15 cellular contexts compared by ENCODE assay signal in the genomic region with DNA sequence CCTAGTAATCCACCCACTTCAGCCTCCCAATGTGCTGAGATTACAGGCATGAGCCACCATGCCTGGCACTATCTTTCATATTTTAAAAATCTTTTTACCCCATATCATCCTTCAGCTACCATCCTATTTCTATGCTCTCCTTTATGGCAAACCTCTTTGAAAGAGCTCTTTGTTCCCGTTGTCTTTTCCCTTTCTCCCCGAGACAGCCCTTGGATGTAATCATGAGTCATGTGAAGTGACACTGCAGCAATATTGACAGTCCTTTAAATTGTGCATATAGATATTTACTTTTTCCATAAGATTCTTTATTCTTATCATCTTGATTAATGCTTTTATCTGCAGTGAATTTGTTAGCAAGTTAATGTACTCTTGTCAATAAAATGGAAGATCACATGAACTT.
DNase-seq lines count a peak whose midpoint lies in the region; ATAC-seq and TF ChIP-seq lines count a peak whose summit lies in the region.
"Had no signal": no experiment of that assay in that cellular context is flagged by ENCODE, and none has a peak within 500 bp of the region (broad histone marks: within the 10 kb centered on the region; RNA-seq: fewer than 3 reads in every experiment).

No MANE protein-coding gene starts in this region.

- H3K79me1 ChIP-seq in neuronal stem cell (ENCODE audit: low read depth, low read length), result no peaks in the 10 kb centered on the region

- H3K4me3 ChIP-seq in GM23338, result no peak overlapping the region
- H3K4me3 ChIP-seq in neuronal stem cell (ENCODE audit: low read length in 2 of 2), result no peak overlapping the region
- H3K4me3 ChIP-seq in mammary epithelial cell (replicated peaks in 1 of 3; ENCODE audit: insufficient read depth in 1 of 3, low read depth in 2 of 3, low read length in 3 of 3), result no peak overlapping the region
- H3K4me3 ChIP-seq: A549 had no signal

- H2BK12ac ChIP-seq in neuronal stem cell (ENCODE audit: low read length), result no peak overlapping the region

- H3K79me2 ChIP-seq in GM23338 (replicated peaks; ENCODE audit: insufficient read depth) (no peaks in the 10 kb centered on the region), mammary epithelial cell (ENCODE audit: insufficient read depth, low read length) (no peaks in the 10 kb centered on the region)

- no peak overlapping the region for H2BK15ac ChIP-seq in neuronal stem cell (ENCODE audit: low read length)

- H3K9ac ChIP-seq in neuronal stem cell (ENCODE audit: low read depth, low read length, poor library complexity), result no peak overlapping the region
- no peak overlapping the region for H3K9ac ChIP-seq in mammary epithelial cell (ENCODE audit: insufficient read depth, low read length)

- no peaks in the 10 kb centered on the region for H3K36me3 Mint-ChIP-seq in GM23338 (ENCODE audit: low read depth)
- no peaks in the 10 kb centered on the region for H3K36me3 Mint-ChIP-seq in activated T-cell treated with anti-CD3 and anti-CD28 coated beads, Interleukin-2, amount 50 U/mL, for 72 hours (ENCODE audit: insufficient read depth in 2 of 2)
- H3K36me3 Mint-ChIP-seq: CD4-positive, alpha-beta memory T cell had no signal

- H3K9me3 ChIP-seq in neuronal stem cell (replicated peaks in 1 of 2; ENCODE audit: control insufficient read depth in 2 of 2, insufficient read depth in 1 of 2, low read depth in 1 of 2, low read length in 2 of 2) (no peaks in the 10 kb centered on the region), mammary epithelial cell (replicated peaks; ENCODE audit: insufficient read depth, low read length) (no peaks in the 10 kb centered on the region)
- H3K9me3 ChIP-seq: A549, BE2C had no signal

- no peaks in the 10 kb centered on the region for H3F3A ChIP-seq in GM23338 (replicated peaks; ENCODE audit: low read depth)

- in situ Hi-C loops in mammary epithelial cell (cut with MboI; ENCODE audit: low sequenced_read_pairs in 2 of 2), result no loop called here

- H3K27ac ChIP-seq in GM23338 (ENCODE audit: low read depth) (no peak overlapping the region), neuronal stem cell (replicated peaks; ENCODE audit: low read length) (no peak overlapping the region), mammary epithelial cell (ENCODE audit: insufficient read depth, low read depth, low read length) (no peak overlapping the region)
- H3K27ac ChIP-seq: A549, C4-2B had no signal

- peak overlapping the region; percentile 8; the same call in 1 of the 2 replicates for H3K27ac Mint-ChIP-seq in GM23338
- no peak overlapping the region for H3K27ac Mint-ChIP-seq in activated T-cell treated with anti-CD3 and anti-CD28 coated beads, Interleukin-2, amount 50 U/mL, for 72 hours
- H3K27ac Mint-ChIP-seq: CD4-positive, alpha-beta memory T cell had no signal

- H2BK120ac ChIP-seq in neuronal stem cell (ENCODE audit: low read depth, low read length), result no peak overlapping the region

- H2AK5ac ChIP-seq in neuronal stem cell (ENCODE audit: low read depth, low read length), result no peak overlapping the region

- no peak overlapping the region for H3K18ac ChIP-seq in neuronal stem cell (ENCODE audit: low read length)

- WGBS in neuronal stem cell (ENCODE audit: extremely low coverage in 2 of 2, insufficient read length in 2 of 2, insufficient replicate concordance in 1 of 2), 2 donors, result no CpG with 5 or more reads among the region's 2 CpGs
- 14% methylated on average over 2 of the region's 2 CpGs for WGBS in mammary epithelial cell (ENCODE audit: low coverage, missing lambda C conversion rate)

- H3K4me2 ChIP-seq in GM23338 (no peak overlapping the region), neuronal stem cell (ENCODE audit: insufficient read depth, low read length, poor library complexity, severe bottlenecking) (no peak overlapping the region), mammary epithelial cell (ENCODE audit: insufficient read depth, low read depth, low read length) (no peak overlapping the region)
- H3K4me2 ChIP-seq: A549 had no signal

- H3K36me3 ChIP-seq in GM23338 (ENCODE audit: insufficient read depth) (no peaks in the 10 kb centered on the region), neuronal stem cell (replicated peaks in 1 of 2; ENCODE audit: control insufficient read depth in 2 of 2, insufficient read depth in 2 of 2, low read length in 2 of 2) (no peaks in the 10 kb centered on the region), mammary epithelial cell (ENCODE audit: insufficient read depth, low read length) (no peaks in the 10 kb centered on the region)
- H3K36me3 ChIP-seq: BE2C had no signal

- H4K20me1 ChIP-seq in GM23338 (replicated peaks; ENCODE audit: insufficient read depth), result no peaks in the 10 kb centered on the region
- no peaks in the 10 kb centered on the region for H4K20me1 ChIP-seq in mammary epithelial cell (ENCODE audit: insufficient read depth, low read length)

- no peak overlapping the region for H4K8ac ChIP-seq in neuronal stem cell (ENCODE audit: low read depth, low read length)

- H3K27me3 Mint-ChIP-seq in GM23338 (ENCODE audit: insufficient read depth, low read depth, poor library complexity), result no peaks in the 10 kb centered on the region
- H3K27me3 Mint-ChIP-seq in activated T-cell treated with anti-CD3 and anti-CD28 coated beads, Interleukin-2, amount 50 U/mL, for 72 hours (ENCODE audit: low read depth), result no peaks in the 10 kb centered on the region
- H3K27me3 Mint-ChIP-seq: CD4-positive, alpha-beta memory T cell had no signal

- dilution Hi-C loops in mammary epithelial cell (cut with HindIII; ENCODE audit: low sequenced_read_pairs), result no loop called here

- H3K23ac ChIP-seq in neuronal stem cell (ENCODE audit: low read depth, low read length, poor library complexity), result no peak overlapping the region

- H3K4me3 Mint-ChIP-seq in GM23338, result no peak overlapping the region
- no peak overlapping the region for H3K4me3 Mint-ChIP-seq in activated T-cell treated with anti-CD3 and anti-CD28 coated beads, Interleukin-2, amount 50 U/mL, for 72 hours
- H3K4me3 Mint-ChIP-seq: CD4-positive, alpha-beta memory T cell; H9 had no signal

- no peaks in the 10 kb centered on the region for H3K9me2 ChIP-seq in GM23338 (ENCODE audit: insufficient read depth)

- TF ChIP-seq CTCF in GM23338 (conservative IDR thresholded peaks at IDR 0.05; ENCODE audit: low read depth in 2 of 2) (no peak), mammary epithelial cell (conservative IDR thresholded peaks at IDR 0.05 in 1 of 2, IDR thresholded peaks at IDR 0.05 in 1 of 2; ENCODE audit: extremely low read depth in 1 of 2, insufficient read depth in 1 of 2, low read depth in 1 of 2, low read length in 2 of 2) (no peak)

- H3K27me3 ChIP-seq in GM23338 (ENCODE audit: insufficient read depth), result no peaks in the 10 kb centered on the region
- H3K27me3 ChIP-seq in neuronal stem cell (ENCODE audit: control insufficient read depth in 3 of 3, insufficient read depth in 3 of 3, low read depth in 1 of 3, low read length in 3 of 3), result no peaks in the 10 kb centered on the region
- H3K27me3 ChIP-seq in mammary epithelial cell (ENCODE audit: insufficient read depth, low read length), result no peaks in the 10 kb centered on the region
- H3K27me3 ChIP-seq: BE2C had no signal

- H3K4me1 Mint-ChIP-seq in GM23338, result no peaks in the 10 kb centered on the region
- H3K4me1 Mint-ChIP-seq in activated T-cell treated with anti-CD3 and anti-CD28 coated beads, Interleukin-2, amount 50 U/mL, for 72 hours (ENCODE audit: low read depth), result no peaks in the 10 kb centered on the region
- H3K4me1 Mint-ChIP-seq: CD4-positive, alpha-beta memory T cell; H9 had no signal

- H2AFZ ChIP-seq in GM23338 (no peak overlapping the region), neuronal stem cell (ENCODE audit: low read length) (peak overlapping the region; percentile 7), mammary epithelial cell (ENCODE audit: low read depth, low read length) (no peak overlapping the region)

- no peak overlapping the region for H3K4ac ChIP-seq in neuronal stem cell (ENCODE audit: low read length)

- no peak for ATAC-seq in GM23338
- ATAC-seq in activated T-cell treated with anti-CD3 and anti-CD28 coated beads, Interleukin-2, amount 50 U/mL, for 72 hours (replicated peaks in 1 of 2), result no peak
- ATAC-seq: A549 had no signal

- H2BK5ac ChIP-seq in neuronal stem cell (ENCODE audit: low read length), result no peak overlapping the region

- no peak for DNase-seq in GM23338 (ENCODE audit: low spot score)
- DNase-seq in HT1080 (ENCODE audit: low read depth), result peak; percentile 49
- DNase-seq in epidermal melanocyte (ENCODE audit: insufficient read length, low spot score), result peak; percentile 21
- no peak for DNase-seq in neuronal stem cell (ENCODE audit: low spot score)
- DNase-seq in activated T-cell treated with anti-CD3 and anti-CD28 coated beads, Interleukin-2, amount 50 U/mL, for 72 hours, result no peak
- no peak for DNase-seq in DMS79 treated with DMSO at 0.1 percent for 48 hours (lab: John Stamatoyannopoulos, UW)
- DNase-seq in mammary epithelial cell, result no peak
- DNase-seq: BE2C, COR-L47, DMS153, H9, IMR-90 had no signal

- H3K14ac ChIP-seq in neuronal stem cell (ENCODE audit: low read length), result no peak overlapping the region

- CTCF ChIA-PET in mammary epithelial cell (lab: Charles Lee; ENCODE audit: low non-redundant PET), result no interaction called here

- H4K91ac ChIP-seq in neuronal stem cell (ENCODE audit: low read depth, low read length, poor library complexity), result no peak overlapping the region

- intact Hi-C loops in mammary epithelial cell (cut with micrococcal nuclease), result no loop called here

- H3K9me3 Mint-ChIP-seq in GM23338, result no peaks in the 10 kb centered on the region
- H3K9me3 Mint-ChIP-seq in activated T-cell treated with anti-CD3 and anti-CD28 coated beads, Interleukin-2, amount 50 U/mL, for 72 hours, result peaks cover 0 to 2% of the 10 kb centered on the region in 2 donors
- H3K9me3 Mint-ChIP-seq: H9 had no signal

- no TSS peak for BruUV-seq in mammary epithelial cell (replicated peaks; lab: Mats Ljungman, UMichigan)

- H3K4me1 ChIP-seq in GM23338 (ENCODE audit: insufficient read depth) (no peaks in the 10 kb centered on the region), neuronal stem cell (ENCODE audit: control insufficient read depth in 2 of 2, insufficient read depth in 1 of 2, low read depth in 1 of 2, low read length in 2 of 2) (no peaks in the 10 kb centered on the region), mammary epithelial cell (ENCODE audit: insufficient read depth, low read length) (no peaks in the 10 kb centered on the region)
- H3K4me1 ChIP-seq: A549, BE2C had no signal

TF ChIP-seq in GM23338, 12 proteins besides CTCF, POLR2A, EP300 and RAD21 (continues in another document):
- TF ChIP-seq, protein P1, sequence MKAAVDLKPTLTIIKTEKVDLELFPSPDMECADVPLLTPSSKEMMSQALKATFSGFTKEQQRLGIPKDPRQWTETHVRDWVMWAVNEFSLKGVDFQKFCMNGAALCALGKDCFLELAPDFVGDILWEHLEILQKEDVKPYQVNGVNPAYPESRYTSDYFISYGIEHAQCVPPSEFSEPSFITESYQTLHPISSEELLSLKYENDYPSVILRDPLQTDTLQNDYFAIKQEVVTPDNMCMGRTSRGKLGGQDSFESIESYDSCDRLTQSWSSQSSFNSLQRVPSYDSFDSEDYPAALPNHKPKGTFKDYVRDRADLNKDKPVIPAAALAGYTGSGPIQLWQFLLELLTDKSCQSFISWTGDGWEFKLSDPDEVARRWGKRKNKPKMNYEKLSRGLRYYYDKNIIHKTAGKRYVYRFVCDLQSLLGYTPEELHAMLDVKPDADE (IDR thresholded peaks at IDR 0.05), result no peak
- TF ChIP-seq ZNF331 (CRISPR knock-in tag; IDR thresholded peaks at IDR 0.05; ENCODE audit: low read depth), result no peak
- TF ChIP-seq NANOG (IDR thresholded peaks at IDR 0.05; ENCODE audit: borderline replicate concordance), result no peak

Comparison
In these comparisons a context has a peak if more than half of its experiments do, and no peak if none do; other contexts are left out.
1. DNase-seq: peak in HT1080 (single experiment) and epidermal melanocyte (single experiment); none in GM23338 (single experiment), neuronal stem cell (single experiment), activated T-cell treated with anti-CD3 and anti-CD28 coated beads, Interleukin-2, amount 50 U/mL, for 72 hours (0 of 2), DMS79 treated with DMSO at 0.1 percent for 48 hours (single experiment) and mammary epithelial cell (single experiment).